ENCODE assay signal across 21 cellular contexts in the genomic region with DNA sequence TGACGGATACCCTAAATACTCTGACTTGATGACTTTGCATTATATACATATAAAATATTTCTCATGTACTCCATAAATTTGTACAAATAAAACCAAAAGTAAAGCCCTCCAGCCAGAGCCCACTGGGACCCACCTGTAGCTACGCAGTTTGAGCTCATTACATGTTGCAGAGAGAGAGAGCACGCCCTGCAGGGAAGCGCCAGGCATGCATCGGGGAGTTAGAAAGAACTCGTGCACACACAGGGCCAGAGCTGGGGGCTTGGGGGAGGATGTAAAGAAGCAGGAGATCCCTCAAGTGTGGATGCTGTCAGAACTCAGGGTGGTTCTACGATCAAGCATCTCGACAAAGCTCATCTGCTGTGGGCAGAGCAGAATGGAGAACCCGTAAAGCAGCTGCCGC.
A peak's percentile ranks its signal among the peaks of the same experiment; 100 is the strongest.
DNase-seq lines count a peak whose midpoint lies in the region; ATAC-seq, FAIRE-seq and TF ChIP-seq lines count a peak whose summit lies in the region.
"Had no signal": no experiment of that assay in that cellular context is flagged by ENCODE, and none has a peak within 500 bp of the region (broad histone marks: within the 10 kb centered on the region; RNA-seq: fewer than 3 reads in every experiment).

No MANE protein-coding gene starts in this region.

- no peak overlapping the region for H3K56ac ChIP-seq in H1 (replicated peaks; ENCODE audit: insufficient read length, low read depth, low read length)

- no peak overlapping the region for H4K8ac ChIP-seq in H1 (ENCODE audit: extremely low read depth, insufficient read depth, low read length)

- no peak overlapping the region for H3K4ac ChIP-seq in H1 (replicated peaks; ENCODE audit: insufficient read length, low read depth, low read length)

- H3K79me1 ChIP-seq in H1 (ENCODE audit: low read depth, low read length) = no peaks in the 10 kb centered on the region

- no peak for TF ChIP-seq CTCF in activated CD8-positive, alpha-beta T cell treated with anti-CD3 and anti-CD28 coated beads for 36 hours (IDR thresholded peaks at IDR 0.05)
- TF ChIP-seq CTCF in H1 (IDR thresholded peaks at IDR 0.05; ENCODE audit: control extremely low read depth in 1 of 3, insufficient read depth in 1 of 3, low read depth in 1 of 3, low read length in 3 of 3) = no peak

- H4K20me1 ChIP-seq in H1 (replicated peaks in 1 of 2; ENCODE audit: control insufficient read depth in 1 of 2, insufficient read depth in 2 of 2, low read length in 2 of 2) = no peaks in the 10 kb centered on the region

- H3K27me3 Mint-ChIP-seq in activated CD8-positive, alpha-beta T cell treated with anti-CD3 and anti-CD28 coated beads, Interleukin-2, amount 10 ng/mL, durations not matched to agents 7 days and 5 days (ENCODE audit: low read depth) = peaks cover 31% of the 10 kb centered on the region
- H3K27me3 Mint-ChIP-seq in activated CD8-positive, alpha-beta T cell treated with anti-CD3 and anti-CD28 coated beads for 36 hours = peaks cover 24% of the 10 kb centered on the region

- H2BK120ac ChIP-seq in H1 (replicated peaks; ENCODE audit: low read depth, low read length) = no peak overlapping the region

- H3K27ac ChIP-seq in H1 (ENCODE audit: low read depth, low read length) = no peak overlapping the region
- H3K27ac ChIP-seq: 22Rv1, GM23248, Peyer's patch had no signal

- WGBS in H1 (ENCODE audit: extremely low coverage in 1 of 2, insufficient coverage in 1 of 2, insufficient read length in 1 of 2, insufficient replicate concordance in 2 of 2, low coverage in 1 of 2, low lambda C conversion rate in 2 of 2, missing lambda C conversion rate in 1 of 2), 2 experiments = 92% methylated on average over 10 of the region's 10 CpGs; no CpG with 5 or more reads in 1 of the 2 experiments

- H3K27ac Mint-ChIP-seq in activated CD8-positive, alpha-beta T cell treated with anti-CD3 and anti-CD28 coated beads, Interleukin-2, amount 10 ng/mL, durations not matched to agents 7 days and 5 days = no peak overlapping the region
- H3K27ac Mint-ChIP-seq in activated CD8-positive, alpha-beta T cell treated with anti-CD3 and anti-CD28 coated beads for 36 hours = no peak overlapping the region
- H3K27ac Mint-ChIP-seq: CD14-positive monocyte had no signal

- H3K4me1 Mint-ChIP-seq in activated CD8-positive, alpha-beta T cell treated with anti-CD3 and anti-CD28 coated beads, Interleukin-2, amount 10 ng/mL, durations not matched to agents 7 days and 5 days (ENCODE audit: low read depth) = peaks cover 1% of the 10 kb centered on the region
- H3K4me1 Mint-ChIP-seq in activated CD8-positive, alpha-beta T cell treated with anti-CD3 and anti-CD28 coated beads for 36 hours (ENCODE audit: low read depth) = peaks cover 2% of the 10 kb centered on the region

- H3K23ac ChIP-seq in H1 (ENCODE audit: insufficient read length) = no peak overlapping the region

- TF ChIP-seq RAD21 in H1 (IDR thresholded peaks at IDR 0.05 in 1 of 2, conservative IDR thresholded peaks at IDR 0.05 in 1 of 2; ENCODE audit: low read depth in 2 of 2, low read length in 2 of 2) = no peak

- H3K14ac ChIP-seq in H1 (ENCODE audit: insufficient read length) = no peak overlapping the region

- intact Hi-C loops in activated CD8-positive, alpha-beta T cell treated with anti-CD3 and anti-CD28 coated beads for 36 hours (cut with micrococcal nuclease) = no loop called here

- POLR2A ChIA-PET in activated CD8-positive, alpha-beta T cell treated with anti-CD3 and anti-CD28 coated beads, Interleukin-2, amount 10 ng/mL, durations not matched to agents 7 days and 5 days (lab: Charles Lee) = no interaction called here
- POLR2A ChIA-PET in activated CD8-positive, alpha-beta T cell treated with anti-CD3 and anti-CD28 coated beads for 36 hours (lab: Charles Lee) = no interaction called here
- POLR2A ChIA-PET in H1 (lab: Charles Lee; ENCODE audit: partially characterized antibody) = interaction anchor here (0.7 kb wide), 1 partner anchor 550 kb away, joined by 3 read pairs; no protein-coding TSS in a partner anchor

- TF ChIP-seq EP300 in H1 (IDR thresholded peaks at IDR 0.05; ENCODE audit: borderline replicate concordance in 1 of 2, low read depth in 2 of 2, low read length in 2 of 2) = no peak

- no peak overlapping the region for H3K4me3 Mint-ChIP-seq in activated CD8-positive, alpha-beta T cell treated with anti-CD3 and anti-CD28 coated beads, Interleukin-2, amount 10 ng/mL, durations not matched to agents 7 days and 5 days
- H3K4me3 Mint-ChIP-seq in activated CD8-positive, alpha-beta T cell treated with anti-CD3 and anti-CD28 coated beads for 36 hours = no peak overlapping the region
- H3K4me3 Mint-ChIP-seq: CD14-positive monocyte had no signal

- H3K36me3 Mint-ChIP-seq in activated CD8-positive, alpha-beta T cell treated with anti-CD3 and anti-CD28 coated beads, Interleukin-2, amount 10 ng/mL, durations not matched to agents 7 days and 5 days (ENCODE audit: low read depth) = no peaks in the 10 kb centered on the region
- H3K36me3 Mint-ChIP-seq in activated CD8-positive, alpha-beta T cell treated with anti-CD3 and anti-CD28 coated beads for 36 hours (ENCODE audit: low read depth) = no peaks in the 10 kb centered on the region
- H3K36me3 Mint-ChIP-seq: CD14-positive monocyte had no signal

- ATAC-seq in activated CD8-positive, alpha-beta T cell treated with anti-CD3 and anti-CD28 coated beads, Interleukin-2, amount 10 ng/mL, durations not matched to agents 7 days and 5 days = no peak
- no peak for ATAC-seq in activated CD8-positive, alpha-beta T cell treated with anti-CD3 and anti-CD28 coated beads for 36 hours
- ATAC-seq in GM18511 (IDR thresholded peaks at IDR 0.05; ENCODE audit: unreplicated experiment) = no peak
- ATAC-seq in GM21390 (IDR thresholded peaks at IDR 0.05; ENCODE audit: unreplicated experiment) = no peak
- ATAC-seq in GM21723 (IDR thresholded peaks at IDR 0.05; ENCODE audit: unreplicated experiment) = no peak

- H3K4me3 ChIP-seq in H7 (ENCODE audit: insufficient read depth, low read depth, low read length) = no peak overlapping the region
- H3K4me3 ChIP-seq in H1 (ENCODE audit: extremely low read depth in 1 of 4, insufficient read depth in 2 of 4, low read depth in 3 of 4, low read length in 4 of 4) = no peak overlapping the region
- H3K4me3 ChIP-seq: GM23248, Peyer's patch had no signal

- no peaks in the 10 kb centered on the region for H3K9me3 ChIP-seq in H1 (ENCODE audit: insufficient read depth in 2 of 2, low read depth in 1 of 2, low read length in 1 of 2)
- H3K9me3 ChIP-seq: Peyer's patch, SK-N-SH had no signal

- H3K9me3 Mint-ChIP-seq in activated CD8-positive, alpha-beta T cell treated with anti-CD3 and anti-CD28 coated beads, Interleukin-2, amount 10 ng/mL, durations not matched to agents 7 days and 5 days (ENCODE audit: insufficient read depth) = no peaks in the 10 kb centered on the region
- H3K9me3 Mint-ChIP-seq in activated CD8-positive, alpha-beta T cell treated with anti-CD3 and anti-CD28 coated beads for 36 hours = no peaks in the 10 kb centered on the region

- no peak overlapping the region for H3K18ac ChIP-seq in H1 (ENCODE audit: extremely low read depth, low read length)

- no peak overlapping the region; a peak in 1 of 7 replicates for H3K9ac ChIP-seq in H1 (replicated peaks in 1 of 4; ENCODE audit: extremely low read depth in 1 of 4, low read depth in 3 of 4, low read length in 3 of 4)
- H3K9ac ChIP-seq: GM23248, SK-N-SH had no signal

- H3K36me3 ChIP-seq in H7 (replicated peaks; ENCODE audit: control insufficient read depth, insufficient read depth, low read length) = no peaks in the 10 kb centered on the region
- H3K36me3 ChIP-seq in H1 (ENCODE audit: control insufficient read depth in 2 of 4, insufficient read depth in 4 of 4, low read length in 3 of 4) = no peaks in the 10 kb centered on the region
- H3K36me3 ChIP-seq: Peyer's patch had no signal

- H3K79me2 ChIP-seq in H1 (ENCODE audit: control insufficient read depth in 1 of 2, insufficient read depth in 2 of 2, low read length in 2 of 2) = no peaks in the 10 kb centered on the region

- peak; percentile 9 for DNase-seq in activated CD8-positive, alpha-beta T cell treated with anti-CD3 and anti-CD28 coated beads, Interleukin-2, amount 10 ng/mL, durations not matched to agents 7 days and 5 days
- DNase-seq in activated CD8-positive, alpha-beta T cell treated with anti-CD3 and anti-CD28 coated beads for 36 hours = no peak
- peak; percentile 58 for DNase-seq in H7
- no peak for DNase-seq in H1 (ENCODE audit: low read depth in 1 of 2, low spot score in 2 of 2)
- peak; percentile 6 for DNase-seq in stimulated activated CD8-positive, alpha-beta memory T cell treated with anti-CD3 and anti-CD28 coated beads, Interleukin-4, amount 100 ng/mL, for 48 hours
- DNase-seq: GM23248; KG1; NCI-H1105 treated with DMSO at 0.1 percent for 48 hours; NCI-H187; NCI-H2107; NCI-H510A; NCI-H748 treated with DMSO at 0.1 percent for 48 hours; NK-92 treated with Interleukin-12 subunit alpha and Interleukin-12 subunit beta, amount 100 ng/mL, for 24 hours; SK-N-SH had no signal

- H3K23me2 ChIP-seq in H1 (ENCODE audit: low read depth, low read length) = peaks cover 5% of the 10 kb centered on the region; the same call in 1 of the 2 replicates

- H2BK5ac ChIP-seq in H1 (ENCODE audit: low read depth, low read length) = no peak overlapping the region

- no peak for TF ChIP-seq POLR2A in H1 (IDR thresholded peaks at IDR 0.05; ENCODE audit: control extremely low read depth in 1 of 2, low read depth in 2 of 2, low read length in 2 of 2)

- CTCF ChIA-PET in activated CD8-positive, alpha-beta T cell treated with anti-CD3 and anti-CD28 coated beads, Interleukin-2, amount 10 ng/mL, durations not matched to agents 7 days and 5 days (lab: Charles Lee) = no interaction called here
- CTCF ChIA-PET in activated CD8-positive, alpha-beta T cell treated with anti-CD3 and anti-CD28 coated beads for 36 hours (lab: Charles Lee) = no interaction called here
- CTCF ChIA-PET in H1 (lab: Charles Lee; ENCODE audit: partially characterized antibody) = interaction anchor here (0.6 to 3.9 kb wide), 9 partner anchors 11 to 216 kb away, joined by 3 to 14 read pairs (median 4); partner anchors contain the start of gene RTL1

- peak overlapping the region; percentile 27 for H4K91ac ChIP-seq in H1 (replicated peaks; ENCODE audit: insufficient read length, low read length)

- H3K4me2 ChIP-seq in H1 (ENCODE audit: insufficient read depth in 1 of 2, low read depth in 2 of 2, low read length in 2 of 2) = no peak overlapping the region
- H3K4me2 ChIP-seq: SK-N-SH had no signal

- H3K27me3 ChIP-seq in H7 (ENCODE audit: control insufficient read depth, insufficient read depth, low read length) = peaks cover 5% of the 10 kb centered on the region
- peaks cover 0 to 4% (median 0%) of the 10 kb centered on the region in 4 experiments; a peak in 3 of 7 replicates for H3K27me3 ChIP-seq in H1 (replicated peaks in 1 of 4; ENCODE audit: control insufficient read depth in 3 of 4, extremely low read depth in 1 of 4, insufficient read depth in 3 of 4, low read length in 3 of 4)

- H2BK15ac ChIP-seq in H1 (ENCODE audit: low read length) = no peak overlapping the region

- H3K4me1 ChIP-seq in H1 (replicated peaks in 1 of 4; ENCODE audit: control insufficient read depth in 3 of 4, insufficient read depth in 4 of 4, low read length in 3 of 4) = peaks cover 0 to 8% (median 4%) of the 10 kb centered on the region in 4 experiments; a peak in 5 of 7 replicates
- H3K4me1 ChIP-seq: Peyer's patch had no signal

- no peak overlapping the region for H4K5ac ChIP-seq in H1 (ENCODE audit: insufficient read length, low read depth, low read length)

- H2BK12ac ChIP-seq in H1 (ENCODE audit: low read depth, low read length) = no peak overlapping the region

- no peak overlapping the region for H2BK20ac ChIP-seq in H1 (ENCODE audit: low read length)

- FAIRE-seq in H1 (lab: Jason Lieb, UNC) = no peak
- FAIRE-seq: G401.6 had no signal

- no peak overlapping the region; the same call in 1 of the 2 replicates for H2AFZ ChIP-seq in H1 (ENCODE audit: low read length)
- H2AFZ ChIP-seq: GM23248 had no signal

- H2AK5ac ChIP-seq in H1 (ENCODE audit: low read depth, low read length) = no peak overlapping the region

Comparison
In these comparisons a context has a peak if more than half of its experiments do, and no peak if none do; other contexts are left out.
1. DNase-seq: peak in activated CD8-positive, alpha-beta T cell treated with anti-CD3 and anti-CD28 coated beads, Interleukin-2, amount 10 ng/mL, durations not matched to agents 7 days and 5 days (single experiment), H7 (single experiment) and stimulated activated CD8-positive, alpha-beta memory T cell treated with anti-CD3 and anti-CD28 coated beads, Interleukin-4, amount 100 ng/mL, for 48 hours (single experiment); none in activated CD8-positive, alpha-beta T cell treated with anti-CD3 and anti-CD28 coated beads for 36 hours (single experiment) and H1 (0 of 2).